ENCODE assay signal across 2 cellular contexts in genomic region chr3:29618395-29619291, GRCh38.
TF ChIP-seq lines count a peak whose summit lies in the region.

No MANE protein-coding gene starts in this region.

TF ChIP-seq in HepG2, 621 proteins besides CTCF, POLR2A, EP300 and RAD21:
- no peak for TF ChIP-seq ZXDC (CRISPR knock-in tag; IDR thresholded peaks at IDR 0.05)

TF ChIP-seq in endothelial cell of umbilical vein, 7 proteins besides CTCF, POLR2A, EP300 and RAD21 (continued from another document):
- TF ChIP-seq MAX (IDR thresholded peaks at IDR 0.05; ENCODE audit: insufficient read depth, insufficient read length) (no peak), JUN (IDR thresholded peaks at IDR 0.05; ENCODE audit: borderline replicate concordance, insufficient read depth, insufficient read length, low read depth) (no peak)
